21 cellular contexts compared by ENCODE assay signal in the genomic region with DNA sequence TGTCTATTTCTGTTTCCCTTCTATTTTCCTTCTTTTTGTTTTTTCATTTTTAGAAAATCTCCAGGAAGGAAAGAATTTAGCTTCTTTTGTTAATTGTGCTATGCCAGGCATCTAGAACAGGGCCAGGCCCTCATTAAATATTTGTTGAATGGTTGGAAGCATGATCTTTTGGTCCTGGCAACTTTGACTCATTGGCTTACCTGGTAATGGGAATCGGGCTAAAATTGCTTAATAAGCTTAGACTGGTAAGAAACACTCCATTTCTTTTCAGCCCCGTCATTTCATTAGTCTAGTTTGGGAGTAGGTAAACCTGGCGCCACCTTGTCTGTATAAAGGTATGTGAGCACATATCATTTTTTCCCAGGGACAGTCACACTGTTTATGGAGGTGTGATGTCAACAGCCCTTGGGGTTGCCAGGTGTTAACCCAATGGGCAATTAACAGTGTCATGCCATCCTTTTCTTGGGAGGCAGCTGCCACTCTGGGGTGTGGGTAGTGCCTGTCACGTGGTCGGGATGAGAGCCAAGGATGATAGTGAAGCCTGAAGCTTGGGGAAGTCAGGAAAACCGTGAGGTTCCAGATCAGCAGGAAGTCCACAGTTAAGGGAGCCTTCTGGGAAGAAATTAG. TPM values are rescaled to one million over a fixed set of nuclear protein-coding genes. Genes with fewer than 3 reads are reported as not detected.
"Had no signal": no experiment of that assay in that cellular context is flagged by ENCODE, and none has a peak within 500 bp of the region (broad histone marks: within the 10 kb centered on the region; RNA-seq: fewer than 3 reads in every experiment).

No MANE protein-coding gene starts in this region.

- H3K36me3 ChIP-seq: right atrium auricular region had no signal

- H3K27me3 ChIP-seq: right atrium auricular region had no signal

- DNase-seq: activated CD4-positive, alpha-beta T cell treated with anti-CD3 and anti-CD28 coated beads for 1 hour; activated CD4-positive, alpha-beta T cell treated with anti-CD3 and anti-CD28 coated beads, Interleukin-2, amount 50 U/mL, for 4 hours; activated effector memory CD4-positive, alpha-beta T cell treated with Interleukin-2 at 50 U/mL for 16 hours; central memory CD4-positive, alpha-beta T cell; foreskin melanocyte; nucleus accumbens; stimulated activated CD4-positive, alpha-beta T cell treated with anti-CD3 and anti-CD28 coated beads, Interleukin-4, amount 100 ng/mL, for 4 hours; stimulated activated CD8-positive, alpha-beta memory T cell treated with anti-CD3 and anti-CD28 coated beads, Interleukin-4, amount 100 ng/mL, for 48 hours; stimulated activated naive CD4-positive, alpha-beta T cell treated with Interleukin-2 at 50 U/mL for 16 hours; substantia nigra; T-cell; T1000 had no signal

- H3K4me2 ChIP-seq: smooth muscle cell had no signal

- H3K27ac ChIP-seq: coronary artery, right atrium auricular region, VCaP had no signal

- FAIRE-seq: endothelial cell of umbilical vein had no signal

- ATAC-seq: activated naive CD4-positive, alpha-beta T cell treated with anti-CD3 and anti-CD28 coated beads, Interleukin-2, amount 50 U/mL, for 72 hours; natural killer cell treated with Interleukin-12 subunit alpha and Interleukin-12 subunit beta and Interleukin-15 and Interleukin-18, amount 100 ng/mL, for 72 hours; T-cell had no signal

- H3K4me3 ChIP-seq: coronary artery, right atrium auricular region, smooth muscle cell had no signal

RNA-seq across cellular contexts. Expression of a gene that starts 28.6 kb away (rescaled TPM):
- total RNA-seq: endothelial cell of umbilical vein; fibroblast of lung; natural killer cell treated with Interleukin-12 subunit alpha and Interleukin-12 subunit beta and Interleukin-15 and Interleukin-18, amount 100 ng/mL, for 72 hours; posterior vena cava; right atrium auricular region had no signal
- polyA plus RNA-seq: endothelial cell of umbilical vein, fibroblast of lung had no signal
